In genomic region chr10:99676435-99676834, GRCh38 we compare ENCODE assay signal across 21 cellular contexts. TPM values are rescaled to one million over a fixed set of nuclear protein-coding genes. Genes with fewer than 3 reads are reported as not detected.
DNase-seq lines count a peak whose midpoint lies in the region; ATAC-seq and TF ChIP-seq lines count a peak whose summit lies in the region.
"Had no signal": no experiment of that assay in that cellular context is flagged by ENCODE, and none has a peak within 500 bp of the region (broad histone marks: within the 10 kb centered on the region; RNA-seq: fewer than 3 reads in every experiment).

No MANE protein-coding gene starts in this region.

- CTCF ChIA-PET in activated CD8-positive, alpha-beta T cell treated with anti-CD3 and anti-CD28 coated beads for 36 hours (lab: Charles Lee), result interaction anchor here (0.6 to 1.1 kb wide), 2 partner anchors 65 to 240 kb away, joined by 3 read pairs; no protein-coding TSS in a partner anchor

- peak; percentile 8 for DNase-seq in DMS 273 (lab: John Stamatoyannopoulos, UW; ENCODE audit: unreplicated experiment)
- no peak for DNase-seq in DMS 273 treated with DMSO at 0.1 percent for 48 hours (lab: John Stamatoyannopoulos, UW)
- DNase-seq in fibroblast of pulmonary artery (ENCODE audit: low read depth), result peak; percentile 61
- peak; percentile 84 for DNase-seq in stromal cell of bone marrow (ENCODE audit: low read depth)
- DNase-seq in activated CD8-positive, alpha-beta T cell treated with anti-CD3 and anti-CD28 coated beads for 36 hours, result no peak
- DNase-seq in globus pallidus (ENCODE audit: low spot score), result no peak
- DNase-seq: activated CD4-positive, alpha-beta T cell treated with anti-CD3 and anti-CD28 coated beads for 48 hours; activated naive CD4-positive, alpha-beta T cell treated with anti-CD3 and anti-CD28 coated beads, Interleukin-2, amount 50 U/mL, for 16 hours; activated T-cell treated with anti-CD3 and anti-CD28 coated beads for 4 hours; effector memory CD8-positive, alpha-beta T cell; natural killer cell; NCI-H187 treated with DMSO at 0.1 percent for 48 hours; NCI-H524 treated with DMSO at 0.1 percent for 48 hours; stimulated activated naive CD4-positive, alpha-beta T cell; upper lobe of left lung had no signal

- intact Hi-C loops in activated CD8-positive, alpha-beta T cell treated with anti-CD3 and anti-CD28 coated beads for 36 hours (cut with micrococcal nuclease), result no loop called here

- H3K27me3 ChIP-seq in gastroesophageal sphincter, result no peaks in the 10 kb centered on the region
- H3K27me3 ChIP-seq: upper lobe of left lung had no signal

- H3K4me3 ChIP-seq in fibroblast of pulmonary artery (replicated peaks; ENCODE audit: low read depth, low read length) (no peak overlapping the region), gastroesophageal sphincter (no peak overlapping the region)
- H3K4me3 ChIP-seq: GM12878, lung, upper lobe of left lung had no signal

- H3K4me1 Mint-ChIP-seq in activated CD8-positive, alpha-beta T cell treated with anti-CD3 and anti-CD28 coated beads for 36 hours (ENCODE audit: low read depth), result peaks cover 16% of the 10 kb centered on the region
- H3K4me1 Mint-ChIP-seq: central memory CD8-positive, alpha-beta T cell; natural killer cell had no signal

- no peaks in the 10 kb centered on the region for H3K27me3 Mint-ChIP-seq in activated CD8-positive, alpha-beta T cell treated with anti-CD3 and anti-CD28 coated beads for 36 hours
- H3K27me3 Mint-ChIP-seq: central memory CD8-positive, alpha-beta T cell; effector memory CD8-positive, alpha-beta T cell had no signal

- no peaks in the 10 kb centered on the region for H3K9me3 Mint-ChIP-seq in activated CD8-positive, alpha-beta T cell treated with anti-CD3 and anti-CD28 coated beads for 36 hours
- H3K9me3 Mint-ChIP-seq: central memory CD8-positive, alpha-beta T cell; effector memory CD8-positive, alpha-beta T cell; natural killer cell had no signal

- no peaks in the 10 kb centered on the region for H3K4me1 ChIP-seq in gastroesophageal sphincter

- no peak overlapping the region for H3K4me3 Mint-ChIP-seq in activated CD8-positive, alpha-beta T cell treated with anti-CD3 and anti-CD28 coated beads for 36 hours
- H3K4me3 Mint-ChIP-seq: central memory CD8-positive, alpha-beta T cell; effector memory CD8-positive, alpha-beta T cell; natural killer cell had no signal

- H3K27ac ChIP-seq in gastroesophageal sphincter, result no peak overlapping the region
- H3K27ac ChIP-seq: 22Rv1, upper lobe of left lung had no signal

- ATAC-seq in SK-N-SH treated with all-trans-retinoic acid at 6 μM for 48 hours (peak; percentile 89), gastroesophageal sphincter (no peak)
- ATAC-seq in activated CD8-positive, alpha-beta T cell treated with anti-CD3 and anti-CD28 coated beads for 36 hours, result no peak
- ATAC-seq: effector memory CD8-positive, alpha-beta T cell; natural killer cell had no signal

- POLR2A ChIA-PET in activated CD8-positive, alpha-beta T cell treated with anti-CD3 and anti-CD28 coated beads for 36 hours (lab: Charles Lee), result interaction anchor here (0.7 kb wide), 1 partner anchor 15 kb away, joined by 3 read pairs; no protein-coding TSS in a partner anchor

- H3K36me3 ChIP-seq in gastroesophageal sphincter, result peaks cover 0 to 24% of the 10 kb centered on the region in 2 donors

- H3K27ac Mint-ChIP-seq in activated CD8-positive, alpha-beta T cell treated with anti-CD3 and anti-CD28 coated beads for 36 hours, result no peak overlapping the region
- H3K27ac Mint-ChIP-seq: effector memory CD8-positive, alpha-beta T cell; natural killer cell had no signal

- no peaks in the 10 kb centered on the region for H3K9me3 ChIP-seq in gastroesophageal sphincter
- H3K9me3 ChIP-seq: upper lobe of left lung had no signal

- TF ChIP-seq CTCF in fibroblast of pulmonary artery (IDR thresholded peaks at IDR 0.05; ENCODE audit: low read length, missing control alignments) (no peak), gastroesophageal sphincter (IDR thresholded peaks at IDR 0.05) (no peak)
- TF ChIP-seq CTCF in activated CD8-positive, alpha-beta T cell treated with anti-CD3 and anti-CD28 coated beads for 36 hours (IDR thresholded peaks at IDR 0.05), result no peak

- peaks cover 5% of the 10 kb centered on the region for H3K36me3 Mint-ChIP-seq in activated CD8-positive, alpha-beta T cell treated with anti-CD3 and anti-CD28 coated beads for 36 hours (ENCODE audit: low read depth)
- H3K36me3 Mint-ChIP-seq: natural killer cell had no signal

- TF ChIP-seq POLR2A in gastroesophageal sphincter (IDR thresholded peaks at IDR 0.05), result no peak

- no peak for TF ChIP-seq EP300 in gastroesophageal sphincter (IDR thresholded peaks at IDR 0.05)

TF ChIP-seq in SK-N-SH treated with all-trans-retinoic acid at 6 μM for 48 hours, 23 proteins besides CTCF, POLR2A, EP300 and RAD21 (continues in another document):
- TF ChIP-seq SNAI2 (CRISPR knock-in tag; IDR thresholded peaks at IDR 0.05), result no peak
- TF ChIP-seq BACH2 (CRISPR knock-in tag; IDR thresholded peaks at IDR 0.05; ENCODE audit: borderline replicate concordance), result no peak
- no peak for TF ChIP-seq PATZ1 (CRISPR knock-in tag; IDR thresholded peaks at IDR 0.05; ENCODE audit: borderline replicate concordance)
- no peak for TF ChIP-seq ARNTL (CRISPR knock-in tag; IDR thresholded peaks at IDR 0.05; ENCODE audit: borderline replicate concordance, low read depth)
- TF ChIP-seq CREB5 (CRISPR knock-in tag; IDR thresholded peaks at IDR 0.05; ENCODE audit: low read depth), result no peak
- TF ChIP-seq ZFP3 (CRISPR knock-in tag; IDR thresholded peaks at IDR 0.05), result no peak
- TF ChIP-seq TSHZ2 (CRISPR knock-in tag; IDR thresholded peaks at IDR 0.05), result no peak
- TF ChIP-seq PPARA (CRISPR knock-in tag; IDR thresholded peaks at IDR 0.05; ENCODE audit: borderline replicate concordance), result no peak

RNA-seq across cellular contexts. Expression of gene ENTPD7, which starts 17.1 kb away (rescaled TPM):
- 1 to 10 TPM; 1.9 to 2.2 TPM for total RNA-seq in activated CD8-positive, alpha-beta T cell treated with anti-CD3 and anti-CD28 coated beads for 36 hours
- total RNA-seq in gastroesophageal sphincter, result 1 to 10 TPM; 4.5 to 9.1 (median 5.6) TPM

RNA-seq across cellular contexts. Expression of gene COX15, which starts 55.5 kb away (rescaled TPM):
- total RNA-seq in activated CD8-positive, alpha-beta T cell treated with anti-CD3 and anti-CD28 coated beads for 36 hours, result 10 to 100 TPM; 34.2 to 35.3 TPM
- total RNA-seq in gastroesophageal sphincter, result 10 to 100 TPM; 25.6 to 32.6 (median 29.3) TPM

RNA-seq across cellular contexts. Expression of gene CUTC, which starts 55.6 kb away (rescaled TPM):
- total RNA-seq in activated CD8-positive, alpha-beta T cell treated with anti-CD3 and anti-CD28 coated beads for 36 hours, result 10 to 100 TPM; 37.4 to 38.1 TPM
- 10 to 100 TPM; 24.5 to 35.1 (median 27.7) TPM for total RNA-seq in gastroesophageal sphincter

RNA-seq across cellular contexts. Expression of gene SLC25A28, which starts 56.2 kb away (rescaled TPM):
- 10 to 100 TPM; 43.6 to 44.7 TPM for total RNA-seq in activated CD8-positive, alpha-beta T cell treated with anti-CD3 and anti-CD28 coated beads for 36 hours
- total RNA-seq in gastroesophageal sphincter, result 10 to 100 TPM; 18.6 to 55.6 (median 33.3) TPM

Comparison
In these comparisons a context has a peak if more than half of its experiments do, and no peak if none do; other contexts are left out.
1. DNase-seq: peak in DMS 273 (single experiment), fibroblast of pulmonary artery (single experiment) and stromal cell of bone marrow (single experiment); none in DMS 273 treated with DMSO at 0.1 percent for 48 hours (single experiment), activated CD8-positive, alpha-beta T cell treated with anti-CD3 and anti-CD28 coated beads for 36 hours (single experiment) and globus pallidus (single experiment).